In the genomic region with DNA sequence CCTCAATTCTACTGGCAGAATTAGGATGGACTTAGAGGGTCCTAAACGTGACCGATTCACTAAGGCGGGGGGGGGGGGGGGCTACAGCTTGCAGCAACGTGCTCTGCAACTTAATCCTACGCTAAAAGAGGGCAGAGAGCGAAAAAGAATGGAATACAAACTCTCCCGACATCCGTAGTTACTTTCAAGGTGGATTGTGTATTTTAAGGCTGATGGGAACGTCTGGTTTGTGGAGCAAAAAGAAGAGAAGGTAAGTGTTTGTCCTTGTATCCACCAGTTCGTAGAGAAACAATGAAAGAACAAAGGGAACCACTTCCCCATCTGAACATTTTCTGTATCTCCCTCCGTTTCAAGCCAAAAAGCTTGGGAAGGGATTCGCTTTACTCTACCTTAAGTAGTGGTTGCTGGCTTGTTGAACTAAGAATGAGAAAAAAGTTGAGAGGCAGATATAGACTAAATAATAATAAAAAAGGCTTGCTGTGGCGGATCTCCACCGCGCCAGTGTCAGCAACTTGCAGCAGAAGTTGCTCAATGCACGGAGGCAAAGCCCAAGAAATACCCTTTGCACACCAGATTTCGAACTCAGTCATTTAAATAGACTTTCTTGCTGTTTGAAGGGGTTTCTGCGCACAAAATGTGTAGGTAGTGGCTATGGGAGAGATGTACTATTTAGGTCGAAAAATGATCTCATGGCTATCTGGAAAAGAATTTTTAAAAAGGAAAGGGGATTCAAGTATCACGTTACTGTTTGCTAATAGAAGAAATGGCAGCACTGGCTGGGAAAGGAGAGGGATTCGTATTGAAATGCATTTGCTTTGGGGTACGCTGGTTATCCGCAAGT, we compare ENCODE assay signal across 8 cellular contexts. TPM values are rescaled to one million over a fixed set of nuclear protein-coding genes. Genes with fewer than 3 reads are reported as not detected.
A peak's percentile ranks its signal among the peaks of the same experiment; 100 is the strongest.
DNase-seq lines count a peak whose midpoint lies in the region; ATAC-seq and TF ChIP-seq lines count a peak whose summit lies in the region.

No MANE protein-coding gene starts in this region.

- H3K4me3 Mint-ChIP-seq in activated CD4-positive, alpha-beta memory T cell treated with anti-CD3 and anti-CD28 coated beads, Interleukin-2, amount 10 ng/mL, durations not matched to agents 7 days and 5 days, result peak overlapping the region; percentile 83

- POLR2A ChIA-PET in HCT116 (lab: Charles Lee), result interaction anchor here (0.7 kb wide), 1 partner anchor 1138 kb away, joined by 6 read pairs; no protein-coding TSS in a partner anchor
- POLR2A ChIA-PET in activated CD4-positive, alpha-beta memory T cell treated with anti-CD3 and anti-CD28 coated beads, Interleukin-2, amount 10 ng/mL, durations not matched to agents 7 days and 5 days (lab: Charles Lee), result interaction anchor here (0.7 to 2.8 kb wide), 5 partner anchors 9 to 704 kb away, joined by 3 to 17 read pairs (median 9); partner anchors contain the start of genes DNAJC1 and MLLT10

- H3K27ac ChIP-seq in HCT116 (ENCODE audit: low read depth, low read length) (peak overlapping the region; percentile 91), sigmoid colon (peak overlapping the region; percentile 97 to 99 (median 98))

- H3K36me3 ChIP-seq in HCT116 (ENCODE audit: control insufficient read depth in 1 of 2, insufficient read depth in 2 of 2, low read length in 2 of 2) (no peaks in the 10 kb centered on the region), sigmoid colon (no peaks in the 10 kb centered on the region)

- H2AFZ ChIP-seq in HCT116 (ENCODE audit: low read depth, low read length, poor library complexity, severe bottlenecking), result peak overlapping the region; percentile 55

- no peak for TF ChIP-seq CTCF in HCT116 (IDR thresholded peaks at IDR 0.05 in 2 of 3, conservative IDR thresholded peaks at IDR 0.05 in 1 of 3; ENCODE audit: borderline replicate concordance in 1 of 3, insufficient read depth in 1 of 3, low read depth in 2 of 3, low read length in 2 of 3)
- no peak for TF ChIP-seq CTCF in sigmoid colon (IDR thresholded peaks at IDR 0.05)

- peaks cover 37% of the 10 kb centered on the region for H3K27me3 Mint-ChIP-seq in activated CD4-positive, alpha-beta memory T cell treated with anti-CD3 and anti-CD28 coated beads, Interleukin-2, amount 10 ng/mL, durations not matched to agents 7 days and 5 days

- H3K4me1 ChIP-seq in HCT116 (ENCODE audit: control insufficient read depth in 1 of 2, insufficient read depth in 2 of 2, low read length in 2 of 2), result peaks cover 8 to 48% of the 10 kb centered on the region in 2 experiments
- peaks cover 0 to 60% (median 30%) of the 10 kb centered on the region in 4 donors for H3K4me1 ChIP-seq in sigmoid colon

- no peaks in the 10 kb centered on the region for H3K36me3 Mint-ChIP-seq in activated CD4-positive, alpha-beta memory T cell treated with anti-CD3 and anti-CD28 coated beads, Interleukin-2, amount 10 ng/mL, durations not matched to agents 7 days and 5 days (ENCODE audit: low read depth)

- RAD21 ChIA-PET in HCT116 (lab: Charles Lee; ENCODE audit: low non-redundant PET in 1 of 2, low total read pairs in 2 of 2, uncharacterized antibody in 2 of 2, unreplicated experiment in 2 of 2), result interaction anchor here (0.7 to 1.1 kb wide), 2 partner anchors 19 to 28 kb away, joined by 3 read pairs; no protein-coding TSS in a partner anchor

- BruUV-seq in HCT116 (replicated peaks; lab: Mats Ljungman, UMichigan), result no TSS peak

- H3K4me3 ChIP-seq in HCT116 (replicated peaks in 1 of 2; ENCODE audit: low read depth in 1 of 2, low read length in 2 of 2) (peak overlapping the region in 1 of 2 experiments; percentile 56; a peak in 2 of 4 replicates), sigmoid colon (peak overlapping the region; percentile 49 to 74 (median 68))

- H3K9me3 ChIP-seq in HCT116 (ENCODE audit: control insufficient read depth in 1 of 2, insufficient read depth in 1 of 2, low read depth in 1 of 2, low read length in 2 of 2) (no peaks in the 10 kb centered on the region), sigmoid colon (no peaks in the 10 kb centered on the region)

- no peaks in the 10 kb centered on the region for H3K27me3 ChIP-seq in HCT116 (ENCODE audit: insufficient read depth, low read length)
- H3K27me3 ChIP-seq in sigmoid colon, result peaks cover 0 to 2% (median 0%) of the 10 kb centered on the region in 3 donors

- DNase-seq in CD1c-positive myeloid dendritic cell (ENCODE audit: extremely low spot score), result peak; percentile 48
- no peak for DNase-seq in HCT116 (ENCODE audit: low read depth, low spot score)
- no peak for DNase-seq in activated CD4-positive, alpha-beta memory T cell treated with anti-CD3 and anti-CD28 coated beads, Interleukin-2, amount 10 ng/mL, durations not matched to agents 7 days and 5 days
- peak; percentile 38 for DNase-seq in left ventricle myocardium superior
- no peak for DNase-seq in sigmoid colon

- peak overlapping the region; percentile 86; the same call in 1 of the 2 replicates for H3K9ac ChIP-seq in HCT116 (ENCODE audit: low read length)

- no peaks in the 10 kb centered on the region for H3K79me2 ChIP-seq in HCT116 (ENCODE audit: insufficient read depth, low read length)

- intact Hi-C loops in HCT116 (cut with micrococcal nuclease) (no loop called here), left ventricle myocardium superior (cut with micrococcal nuclease) (no loop called here), sigmoid colon (cut with DNase I) (loop anchor here (5.0 to 10.0 kb wide), 2 partner anchors 818 to 910 kb away; no protein-coding TSS in a partner anchor)

- H4K20me1 ChIP-seq in HCT116 (ENCODE audit: insufficient read depth), result no peaks in the 10 kb centered on the region

- TF ChIP-seq POLR2A in HCT116 (IDR thresholded peaks at IDR 0.05; ENCODE audit: borderline replicate concordance, extremely low read depth, insufficient read depth, insufficient read length) (no peak), sigmoid colon (IDR thresholded peaks at IDR 0.05) (no peak)

- peaks cover 43% of the 10 kb centered on the region for H3K4me1 Mint-ChIP-seq in activated CD4-positive, alpha-beta memory T cell treated with anti-CD3 and anti-CD28 coated beads, Interleukin-2, amount 10 ng/mL, durations not matched to agents 7 days and 5 days

- no peaks in the 10 kb centered on the region for H3K9me3 Mint-ChIP-seq in activated CD4-positive, alpha-beta memory T cell treated with anti-CD3 and anti-CD28 coated beads, Interleukin-2, amount 10 ng/mL, durations not matched to agents 7 days and 5 days

- 22 to 39% methylated on average over 23 of the region's 23 CpGs for WGBS in sigmoid colon, 2 donors

- CTCF ChIA-PET in HCT116 (lab: Charles Lee), result no interaction called here
- CTCF ChIA-PET in activated CD4-positive, alpha-beta memory T cell treated with anti-CD3 and anti-CD28 coated beads, Interleukin-2, amount 10 ng/mL, durations not matched to agents 7 days and 5 days (lab: Charles Lee), result interaction anchor here (0.6 to 1.2 kb wide), 3 partner anchors 29 to 148 kb away, joined by 4 to 7 read pairs (median 5); no protein-coding TSS in a partner anchor

- peak overlapping the region; percentile 88 for H3K4me2 ChIP-seq in HCT116 (ENCODE audit: low read length)

- H3K9me2 ChIP-seq in HCT116 (ENCODE audit: insufficient read depth), result no peaks in the 10 kb centered on the region

- peak overlapping the region; percentile 47 for H3K27ac Mint-ChIP-seq in activated CD4-positive, alpha-beta memory T cell treated with anti-CD3 and anti-CD28 coated beads, Interleukin-2, amount 10 ng/mL, durations not matched to agents 7 days and 5 days

- ATAC-seq in HCT116, result no peak
- no peak for ATAC-seq in left ventricle myocardium superior
- no peak for ATAC-seq in GM18873 (IDR thresholded peaks at IDR 0.05; ENCODE audit: low FRiP score, unreplicated experiment)
- no peak for ATAC-seq in GM19328 (IDR thresholded peaks at IDR 0.05; ENCODE audit: unreplicated experiment)
- ATAC-seq in esophagus mucosa, result no peak

- TF ChIP-seq RAD21 in HCT116 (IDR thresholded peaks at IDR 0.05; ENCODE audit: low read depth), result no peak

- TF ChIP-seq EP300 in sigmoid colon (IDR thresholded peaks at IDR 0.05), result no peak

TF ChIP-seq in HCT116, 20 proteins besides CTCF, POLR2A, EP300 and RAD21:
- TF ChIP-seq SP1 (IDR thresholded peaks at IDR 0.05; ENCODE audit: low read depth) (no peak), CEBPB (IDR thresholded peaks at IDR 0.05; ENCODE audit: low read depth) (no peak), SIN3A (IDR thresholded peaks at IDR 0.05; ENCODE audit: low read depth) (no peak), FOSL1 (IDR thresholded peaks at IDR 0.05; ENCODE audit: low read depth) (no peak), POLR2AphosphoS5 (IDR thresholded peaks at IDR 0.05; ENCODE audit: low read depth, low read length) (no peak), TCF7L2 (IDR thresholded peaks at IDR 0.05; ENCODE audit: borderline replicate concordance, extremely low read depth, insufficient read depth, insufficient read length) (no peak)

RNA-seq across cellular contexts. Expression of gene SKIDA1, which starts 0.7 kb away (rescaled TPM):
- total RNA-seq in HCT116 (2021; ENCODE audit: unreplicated experiment), result 0.34 TPM
- polyA plus RNA-seq in HCT116 (2012), result 0.12 and 0.20 TPM in 2 replicates
- total RNA-seq in activated CD4-positive, alpha-beta memory T cell treated with anti-CD3 and anti-CD28 coated beads, Interleukin-2, amount 10 ng/mL, durations not matched to agents 7 days and 5 days, result under 1 TPM; 0.25 to 0.38 TPM
- 3.6 TPM for total RNA-seq in left ventricle myocardium superior
- 1 to 10 TPM in 3 of 4 donors, under 1 TPM in 1; 0.82 to 4.2 (median 3.4) TPM for total RNA-seq in sigmoid colon
- polyA plus RNA-seq in sigmoid colon, result under 1 TPM in 1 of 3 donors, not detected in 2; 0.10 TPM
- 0.44 TPM for total RNA-seq in esophagus mucosa

RNA-seq across cellular contexts. Expression of gene MLLT10, which starts 9.3 kb away (rescaled TPM):
- 45.2 TPM for total RNA-seq in HCT116 (2021; ENCODE audit: unreplicated experiment)
- 17.3 and 25.3 TPM in 2 replicates for polyA plus RNA-seq in HCT116 (2012)
- total RNA-seq in activated CD4-positive, alpha-beta memory T cell treated with anti-CD3 and anti-CD28 coated beads, Interleukin-2, amount 10 ng/mL, durations not matched to agents 7 days and 5 days, result 10 to 100 TPM; 43.0 to 49.9 TPM
- total RNA-seq in left ventricle myocardium superior, result 26.1 TPM
- total RNA-seq in sigmoid colon, result 10 to 100 TPM; 36.0 to 53.7 (median 45.1) TPM
- 10 to 100 TPM in 2 of 3 donors, 1 to 10 TPM in 1; 8.6 to 16.1 (median 10.2) TPM for polyA plus RNA-seq in sigmoid colon
- 31.0 TPM for total RNA-seq in esophagus mucosa

Comparison
In these comparisons a context has a peak if more than half of its experiments do, and no peak if none do; other contexts are left out.
1. DNase-seq: peak in CD1c-positive myeloid dendritic cell (single experiment) and left ventricle myocardium superior (single experiment); none in HCT116 (single experiment), activated CD4-positive, alpha-beta memory T cell treated with anti-CD3 and anti-CD28 coated beads, Interleukin-2, amount 10 ng/mL, durations not matched to agents 7 days and 5 days (single experiment) and sigmoid colon (single experiment).